Comparison of ENCODE assay signal across 8 cellular contexts in the genomic region with DNA sequence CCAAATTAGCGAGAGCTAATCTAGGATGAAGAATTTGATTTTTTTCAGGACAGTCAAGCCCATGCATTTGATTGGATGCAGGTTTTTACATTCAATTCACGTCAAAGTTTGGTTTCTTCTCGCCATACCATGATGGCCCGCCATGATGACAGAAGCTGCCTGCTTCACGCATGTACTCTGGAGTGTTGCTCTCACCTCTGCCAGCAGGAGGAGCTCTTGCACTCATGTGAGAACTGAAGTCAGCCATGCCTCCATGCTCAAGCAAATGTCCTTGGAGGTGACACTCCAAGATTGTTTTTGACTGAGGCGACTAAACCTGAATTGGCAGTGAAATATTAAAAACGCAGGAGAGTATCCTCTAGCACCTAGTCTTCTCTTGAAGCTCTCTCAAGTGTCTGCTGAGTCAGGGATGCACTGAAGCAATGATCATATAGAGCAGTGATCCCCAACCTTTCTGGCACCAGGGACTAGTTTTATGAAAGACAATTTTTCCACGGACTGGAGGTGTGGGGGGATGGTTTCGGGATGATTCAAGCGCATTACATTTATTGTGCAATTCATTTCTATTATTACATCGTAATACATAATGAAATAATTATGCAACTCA.
DNase-seq lines count a peak whose midpoint lies in the region; ATAC-seq, FAIRE-seq and TF ChIP-seq lines count a peak whose summit lies in the region.

No MANE protein-coding gene starts in this region.

- peak; percentile 69 for DNase-seq in GM10266 (ENCODE audit: extremely low spot score)
- peak; percentile 69 for DNase-seq in HT-29 (ENCODE audit: low spot score)
- DNase-seq in astrocyte of the cerebellum (ENCODE audit: low read depth), result peak; percentile 45
- DNase-seq in kidney, result peak; percentile 70
- peak; percentile 3 for DNase-seq in stimulated activated CD8-positive, alpha-beta memory T cell treated with anti-CD3 and anti-CD28 coated beads, Interleukin-15, amount 100 ng/mL, for 1 hour (ENCODE audit: low read depth)
- DNase-seq in epidermal melanocyte (ENCODE audit: insufficient read length, low spot score), result no peak

- H3K9ac ChIP-seq in kidney (ENCODE audit: low read length in 2 of 2), result no peak overlapping the region

- H3K36me3 ChIP-seq in kidney (ENCODE audit: control insufficient read depth in 1 of 2, insufficient read depth in 2 of 2, low read length in 2 of 2), result no peaks in the 10 kb centered on the region

- H3K9me3 ChIP-seq in kidney (ENCODE audit: control insufficient read depth in 1 of 2, low read length in 2 of 2), result no peaks in the 10 kb centered on the region

- H3K27ac ChIP-seq in kidney (ENCODE audit: low read depth in 2 of 2, low read length in 2 of 2), result no peak overlapping the region

- TF ChIP-seq CTCF in GM10266 (IDR thresholded peaks at IDR 0.05; ENCODE audit: control insufficient read depth, insufficient read depth, low read depth, missing control alignments) (peak; percentile 94), astrocyte of the cerebellum (IDR thresholded peaks at IDR 0.05; ENCODE audit: low read depth, low read length, missing control alignments) (peak; percentile 72), kidney (IDR thresholded peaks at IDR 0.05; ENCODE audit: borderline replicate concordance, extremely low read depth, insufficient read depth) (peak; percentile 60)

- intact Hi-C loops in kidney (cut with DNase I), result no loop called here

- no peaks in the 10 kb centered on the region for H3K4me1 ChIP-seq in kidney (ENCODE audit: control insufficient read depth in 1 of 2, insufficient read depth in 1 of 2, low read depth in 1 of 2, low read length in 2 of 2)

- ATAC-seq in GM21528 (IDR thresholded peaks at IDR 0.05; ENCODE audit: low FRiP score, unreplicated experiment) (peak; percentile 99), SK-N-SH treated with all-trans-retinoic acid at 6 μM for 48 hours (peak; percentile 86)

- no peak for FAIRE-seq in kidney (lab: Jason Lieb, UNC)

- in situ Hi-C loops in astrocyte of the cerebellum (cut with HindIII; ENCODE audit: low sequenced_read_pairs), result no loop called here

- H3K4me3 ChIP-seq in astrocyte of the cerebellum (ENCODE audit: low read depth, low read length) (no peak overlapping the region), kidney (ENCODE audit: low read length in 2 of 2) (no peak overlapping the region)

TF ChIP-seq in SK-N-SH treated with all-trans-retinoic acid at 6 μM for 48 hours, 23 proteins besides CTCF, POLR2A, EP300 and RAD21:
- TF ChIP-seq ZNF8 (CRISPR knock-in tag; IDR thresholded peaks at IDR 0.05), result no peak
- no peak for TF ChIP-seq PPARA (CRISPR knock-in tag; IDR thresholded peaks at IDR 0.05; ENCODE audit: borderline replicate concordance)
- no peak for TF ChIP-seq TCF4 (CRISPR knock-in tag; IDR thresholded peaks at IDR 0.05; ENCODE audit: borderline replicate concordance)
- TF ChIP-seq TSHZ2 (CRISPR knock-in tag; IDR thresholded peaks at IDR 0.05), result no peak
- TF ChIP-seq ARNTL (CRISPR knock-in tag; IDR thresholded peaks at IDR 0.05; ENCODE audit: borderline replicate concordance, low read depth), result no peak
- TF ChIP-seq PATZ1 (CRISPR knock-in tag; IDR thresholded peaks at IDR 0.05; ENCODE audit: borderline replicate concordance), result no peak
- no peak for TF ChIP-seq ISL1 (CRISPR knock-in tag; IDR thresholded peaks at IDR 0.05)
- no peak for TF ChIP-seq ESRRG (CRISPR knock-in tag; IDR thresholded peaks at IDR 0.05)
- no peak for TF ChIP-seq ZFP30 (CRISPR knock-in tag; IDR thresholded peaks at IDR 0.05)
- no peak for TF ChIP-seq ZC3H10 (CRISPR knock-in tag; IDR thresholded peaks at IDR 0.05)
- no peak for TF ChIP-seq TOX (CRISPR knock-in tag; IDR thresholded peaks at IDR 0.05; ENCODE audit: borderline replicate concordance)
- TF ChIP-seq OSR1 (CRISPR knock-in tag; IDR thresholded peaks at IDR 0.05), result no peak
- no peak for TF ChIP-seq ZNF70 (CRISPR knock-in tag; IDR thresholded peaks at IDR 0.05)
- TF ChIP-seq CREB5 (CRISPR knock-in tag; IDR thresholded peaks at IDR 0.05; ENCODE audit: low read depth), result no peak
- TF ChIP-seq SNAI2 (CRISPR knock-in tag; IDR thresholded peaks at IDR 0.05), result no peak
